Comparison of ENCODE assay signal across 1 cellular context in genomic region chr20:20017001-20017851, GRCh38.
TF ChIP-seq lines count a peak whose summit lies in the region.

Gene NAA20 (plus strand): TSS chr20:20017362. CDS start chr20:20017397, 35 bp downstream.

TF ChIP-seq in HepG2, 621 proteins besides CTCF, POLR2A, EP300 and RAD21 (continued from another document and continues in another):
- TF ChIP-seq, protein P1, sequence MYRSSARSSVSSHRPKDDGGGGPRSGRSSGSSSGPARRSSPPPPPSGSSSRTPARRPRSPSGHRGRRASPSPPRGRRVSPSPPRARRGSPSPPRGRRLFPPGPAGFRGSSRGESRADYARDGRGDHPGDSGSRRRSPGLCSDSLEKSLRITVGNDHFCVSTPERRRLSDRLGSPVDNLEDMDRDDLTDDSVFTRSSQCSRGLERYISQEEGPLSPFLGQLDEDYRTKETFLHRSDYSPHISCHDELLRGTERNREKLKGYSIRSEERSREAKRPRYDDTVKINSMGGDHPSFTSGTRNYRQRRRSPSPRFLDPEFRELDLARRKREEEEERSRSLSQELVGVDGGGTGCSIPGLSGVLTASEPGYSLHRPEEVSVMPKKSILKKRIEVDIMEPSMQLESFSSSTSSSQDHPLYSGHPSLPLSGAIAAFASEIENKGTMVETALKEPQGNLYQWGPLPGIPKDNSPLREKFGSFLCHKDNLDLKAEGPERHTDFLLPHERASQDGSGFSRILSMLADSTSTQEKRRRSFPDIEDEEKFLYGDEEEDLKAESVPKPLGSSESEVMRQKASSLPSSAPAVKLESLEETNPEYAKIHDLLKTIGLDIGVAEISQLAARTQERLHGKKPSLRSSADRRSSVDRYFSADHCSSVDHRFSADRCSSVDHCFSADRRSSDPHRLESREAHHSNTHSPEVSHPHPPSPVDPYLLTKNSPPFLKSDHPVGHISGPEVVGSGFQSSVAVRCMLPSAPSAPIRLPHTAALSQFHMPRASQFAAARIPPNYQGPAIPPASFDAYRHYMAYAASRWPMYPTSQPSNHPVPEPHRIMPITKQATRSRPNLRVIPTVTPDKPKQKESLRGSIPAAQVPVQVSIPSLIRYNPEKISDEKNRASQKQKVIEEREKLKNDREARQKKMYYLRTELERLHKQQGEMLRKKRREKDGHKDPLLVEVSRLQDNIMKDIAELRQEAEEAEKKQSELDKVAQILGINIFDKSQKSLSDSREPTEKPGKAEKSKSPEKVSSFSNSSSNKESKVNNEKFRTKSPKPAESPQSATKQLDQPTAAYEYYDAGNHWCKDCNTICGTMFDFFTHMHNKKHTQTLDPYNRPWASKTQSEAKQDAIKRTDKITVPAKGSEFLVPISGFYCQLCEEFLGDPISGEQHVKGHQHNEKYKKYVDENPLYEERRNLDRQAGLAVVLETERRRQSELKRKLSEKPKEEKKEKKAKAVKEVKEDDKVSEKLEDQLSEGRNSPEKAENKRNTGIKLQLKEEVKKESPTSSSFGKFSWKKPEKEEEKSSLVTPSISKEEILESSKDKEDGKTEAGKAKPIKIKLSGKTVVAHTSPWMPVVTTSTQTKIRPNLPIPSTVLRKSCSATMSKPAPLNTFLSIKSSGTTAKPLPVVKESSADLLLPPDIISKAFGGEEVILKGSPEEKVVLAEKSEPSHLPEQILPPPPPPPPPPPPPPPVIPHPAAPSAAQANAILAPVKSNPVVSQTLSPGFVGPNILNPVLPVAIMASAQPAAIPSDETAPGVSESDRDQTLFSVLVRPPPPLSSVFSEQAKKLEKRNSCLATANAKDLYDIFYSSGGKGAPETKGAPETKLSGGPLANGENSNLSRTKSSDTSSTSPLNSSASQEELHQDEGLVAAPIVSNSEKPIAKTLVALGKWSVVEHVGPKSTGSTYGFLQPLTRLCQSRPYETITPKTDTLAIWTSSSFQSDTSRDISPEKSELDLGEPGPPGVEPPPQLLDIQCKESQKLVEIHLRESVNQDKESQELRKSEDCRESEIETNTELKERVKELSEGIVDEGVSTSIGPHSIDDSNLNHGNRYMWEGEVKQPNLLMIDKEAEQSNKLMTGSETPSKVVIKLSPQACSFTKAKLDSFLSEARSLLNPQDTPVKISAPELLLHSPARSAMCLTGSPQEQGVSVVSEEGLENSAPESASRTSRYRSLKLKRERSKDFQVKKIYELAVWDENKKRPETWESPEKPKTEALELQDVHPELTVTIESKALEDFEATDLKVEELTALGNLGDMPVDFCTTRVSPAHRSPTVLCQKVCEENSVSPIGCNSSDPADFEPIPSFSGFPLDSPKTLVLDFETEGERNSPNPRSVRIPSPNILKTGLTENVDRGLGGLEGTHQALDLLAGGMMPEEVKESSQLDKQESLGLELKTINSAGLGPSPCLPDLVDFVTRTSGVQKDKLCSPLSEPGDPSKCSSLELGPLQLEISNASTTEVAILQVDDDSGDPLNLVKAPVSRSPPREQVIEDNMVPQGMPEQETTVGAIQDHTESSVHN (CRISPR knock-in tag; IDR thresholded peaks at IDR 0.05), result peak; percentile 78; the same call in 1 of the 2 replicates
- TF ChIP-seq ZNF180 (CRISPR knock-in tag; IDR thresholded peaks at IDR 0.05; ENCODE audit: borderline replicate concordance, low read depth) (no peak), EHMT2 (IDR thresholded peaks at IDR 0.05; ENCODE audit: borderline replicate concordance, low read depth, low read length) (no peak), KAT7 (CRISPR knock-in tag; IDR thresholded peaks at IDR 0.05; ENCODE audit: borderline replicate concordance) (peak; percentile 99; the same call in 1 of the 2 replicates), NFE2L1 (CRISPR knock-in tag; IDR thresholded peaks at IDR 0.05; ENCODE audit: borderline replicate concordance) (no peak), CREB1 (IDR thresholded peaks at IDR 0.05) (peak; percentile 64), CREB1 (CRISPR knock-in tag; IDR thresholded peaks at IDR 0.05) (no peak), ZNF24 (IDR thresholded peaks at IDR 0.05) (no peak), YEATS4 (CRISPR knock-in tag; IDR thresholded peaks at IDR 0.05; ENCODE audit: borderline replicate concordance) (peak; percentile 99), SP4 (CRISPR knock-in tag; IDR thresholded peaks at IDR 0.05) (0 out of 2 replicates have a peak, but pooled peaks have one; percentile 75), ZBTB38 (CRISPR knock-in tag; IDR thresholded peaks at IDR 0.05) (peak; percentile 93; the same call in 1 of the 2 replicates), POLR2G (IDR thresholded peaks at IDR 0.05; ENCODE audit: low read depth, low read length) (peak; percentile 93), ZSCAN21 (CRISPR knock-in tag; IDR thresholded peaks at IDR 0.05; ENCODE audit: borderline replicate concordance) (peak; percentile 99), IKZF4 (CRISPR knock-in tag; IDR thresholded peaks at IDR 0.05; ENCODE audit: borderline replicate concordance, low read depth, not compliant biosample characterization) (peak; percentile 83), ZNF766 (CRISPR knock-in tag; IDR thresholded peaks at IDR 0.05; ENCODE audit: borderline replicate concordance) (peak; percentile 82; the same call in 1 of the 2 replicates), FOXM1 (CRISPR knock-in tag; IDR thresholded peaks at IDR 0.05) (no peak; the same call in 1 of the 2 replicates), ZNF781 (CRISPR knock-in tag; IDR thresholded peaks at IDR 0.05; ENCODE audit: borderline replicate concordance, not compliant biosample characterization) (peak; percentile 78), KDM6A (CRISPR knock-in tag; IDR thresholded peaks at IDR 0.05; ENCODE audit: low read depth) (no peak; the same call in 1 of the 2 replicates), DMTF1 (CRISPR knock-in tag; IDR thresholded peaks at IDR 0.05) (no peak; the same call in 1 of the 2 replicates), ZSCAN22 (CRISPR knock-in tag; IDR thresholded peaks at IDR 0.05) (peak; percentile 87), SIX4 (CRISPR knock-in tag; IDR thresholded peaks at IDR 0.05) (peak; percentile 62; the same call in 1 of the 2 replicates), PAX8 (CRISPR knock-in tag; IDR thresholded peaks at IDR 0.05; ENCODE audit: borderline replicate concordance) (peak; percentile 97; the same call in 1 of the 2 replicates), SMARCC2 (IDR thresholded peaks at IDR 0.05) (no peak), BRCA1 (CRISPR knock-in tag; IDR thresholded peaks at IDR 0.05) (peak; percentile 58; the same call in 1 of the 2 replicates), ZNF274 (CRISPR knock-in tag; IDR thresholded peaks at IDR 0.05) (peak; percentile 94), KLF15 (CRISPR knock-in tag; IDR thresholded peaks at IDR 0.05; ENCODE audit: borderline replicate concordance) (no peak; the same call in 1 of the 2 replicates), ZNF558 (CRISPR knock-in tag; IDR thresholded peaks at IDR 0.05; ENCODE audit: borderline replicate concordance) (peak; percentile 97; the same call in 1 of the 2 replicates), ZNF552 (CRISPR knock-in tag; IDR thresholded peaks at IDR 0.05; ENCODE audit: borderline replicate concordance) (peak; percentile 99), MATR3 (CRISPR knock-in tag; IDR thresholded peaks at IDR 0.05) (no peak), SOX5 (CRISPR knock-in tag; IDR thresholded peaks at IDR 0.05; ENCODE audit: borderline replicate concordance) (peak; percentile 78), RARA (CRISPR knock-in tag; IDR thresholded peaks at IDR 0.05) (peak; percentile 74), TCF7 (IDR thresholded peaks at IDR 0.05; ENCODE audit: low read depth) (no peak), ZNF207 (IDR thresholded peaks at IDR 0.05; ENCODE audit: borderline replicate concordance) (no peak)
- TF ChIP-seq, protein P2, sequence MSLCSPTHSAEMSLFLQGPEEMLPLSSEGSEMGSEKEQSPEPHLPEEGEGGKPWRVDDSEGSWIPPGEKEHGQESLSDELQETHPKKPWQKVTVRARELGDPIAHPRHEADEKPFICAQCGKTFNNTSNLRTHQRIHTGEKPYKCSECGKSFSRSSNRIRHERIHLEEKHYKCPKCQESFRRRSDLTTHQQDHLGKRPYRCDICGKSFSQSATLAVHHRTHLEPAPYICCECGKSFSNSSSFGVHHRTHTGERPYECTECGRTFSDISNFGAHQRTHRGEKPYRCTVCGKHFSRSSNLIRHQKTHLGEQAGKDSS (CRISPR knock-in tag; IDR thresholded peaks at IDR 0.05; ENCODE audit: borderline replicate concordance, low read depth), result no peak; the same call in 1 of the 2 replicates
- TF ChIP-seq, protein P3, sequence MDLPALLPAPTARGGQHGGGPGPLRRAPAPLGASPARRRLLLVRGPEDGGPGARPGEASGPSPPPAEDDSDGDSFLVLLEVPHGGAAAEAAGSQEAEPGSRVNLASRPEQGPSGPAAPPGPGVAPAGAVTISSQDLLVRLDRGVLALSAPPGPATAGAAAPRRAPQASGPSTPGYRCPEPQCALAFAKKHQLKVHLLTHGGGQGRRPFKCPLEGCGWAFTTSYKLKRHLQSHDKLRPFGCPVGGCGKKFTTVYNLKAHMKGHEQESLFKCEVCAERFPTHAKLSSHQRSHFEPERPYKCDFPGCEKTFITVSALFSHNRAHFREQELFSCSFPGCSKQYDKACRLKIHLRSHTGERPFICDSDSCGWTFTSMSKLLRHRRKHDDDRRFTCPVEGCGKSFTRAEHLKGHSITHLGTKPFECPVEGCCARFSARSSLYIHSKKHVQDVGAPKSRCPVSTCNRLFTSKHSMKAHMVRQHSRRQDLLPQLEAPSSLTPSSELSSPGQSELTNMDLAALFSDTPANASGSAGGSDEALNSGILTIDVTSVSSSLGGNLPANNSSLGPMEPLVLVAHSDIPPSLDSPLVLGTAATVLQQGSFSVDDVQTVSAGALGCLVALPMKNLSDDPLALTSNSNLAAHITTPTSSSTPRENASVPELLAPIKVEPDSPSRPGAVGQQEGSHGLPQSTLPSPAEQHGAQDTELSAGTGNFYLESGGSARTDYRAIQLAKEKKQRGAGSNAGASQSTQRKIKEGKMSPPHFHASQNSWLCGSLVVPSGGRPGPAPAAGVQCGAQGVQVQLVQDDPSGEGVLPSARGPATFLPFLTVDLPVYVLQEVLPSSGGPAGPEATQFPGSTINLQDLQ (CRISPR knock-in tag; IDR thresholded peaks at IDR 0.05), result 0 out of 2 replicates have a peak, but pooled peaks have one; percentile 70
- TF ChIP-seq, protein P4, sequence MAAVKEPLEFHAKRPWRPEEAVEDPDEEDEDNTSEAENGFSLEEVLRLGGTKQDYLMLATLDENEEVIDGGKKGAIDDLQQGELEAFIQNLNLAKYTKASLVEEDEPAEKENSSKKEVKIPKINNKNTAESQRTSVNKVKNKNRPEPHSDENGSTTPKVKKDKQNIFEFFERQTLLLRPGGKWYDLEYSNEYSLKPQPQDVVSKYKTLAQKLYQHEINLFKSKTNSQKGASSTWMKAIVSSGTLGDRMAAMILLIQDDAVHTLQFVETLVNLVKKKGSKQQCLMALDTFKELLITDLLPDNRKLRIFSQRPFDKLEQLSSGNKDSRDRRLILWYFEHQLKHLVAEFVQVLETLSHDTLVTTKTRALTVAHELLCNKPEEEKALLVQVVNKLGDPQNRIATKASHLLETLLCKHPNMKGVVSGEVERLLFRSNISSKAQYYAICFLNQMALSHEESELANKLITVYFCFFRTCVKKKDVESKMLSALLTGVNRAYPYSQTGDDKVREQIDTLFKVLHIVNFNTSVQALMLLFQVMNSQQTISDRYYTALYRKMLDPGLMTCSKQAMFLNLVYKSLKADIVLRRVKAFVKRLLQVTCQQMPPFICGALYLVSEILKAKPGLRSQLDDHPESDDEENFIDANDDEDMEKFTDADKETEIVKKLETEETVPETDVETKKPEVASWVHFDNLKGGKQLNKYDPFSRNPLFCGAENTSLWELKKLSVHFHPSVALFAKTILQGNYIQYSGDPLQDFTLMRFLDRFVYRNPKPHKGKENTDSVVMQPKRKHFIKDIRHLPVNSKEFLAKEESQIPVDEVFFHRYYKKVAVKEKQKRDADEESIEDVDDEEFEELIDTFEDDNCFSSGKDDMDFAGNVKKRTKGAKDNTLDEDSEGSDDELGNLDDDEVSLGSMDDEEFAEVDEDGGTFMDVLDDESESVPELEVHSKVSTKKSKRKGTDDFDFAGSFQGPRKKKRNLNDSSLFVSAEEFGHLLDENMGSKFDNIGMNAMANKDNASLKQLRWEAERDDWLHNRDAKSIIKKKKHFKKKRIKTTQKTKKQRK (IDR thresholded peaks at IDR 0.05; ENCODE audit: low read length), result no peak
- TF ChIP-seq, protein P5, sequence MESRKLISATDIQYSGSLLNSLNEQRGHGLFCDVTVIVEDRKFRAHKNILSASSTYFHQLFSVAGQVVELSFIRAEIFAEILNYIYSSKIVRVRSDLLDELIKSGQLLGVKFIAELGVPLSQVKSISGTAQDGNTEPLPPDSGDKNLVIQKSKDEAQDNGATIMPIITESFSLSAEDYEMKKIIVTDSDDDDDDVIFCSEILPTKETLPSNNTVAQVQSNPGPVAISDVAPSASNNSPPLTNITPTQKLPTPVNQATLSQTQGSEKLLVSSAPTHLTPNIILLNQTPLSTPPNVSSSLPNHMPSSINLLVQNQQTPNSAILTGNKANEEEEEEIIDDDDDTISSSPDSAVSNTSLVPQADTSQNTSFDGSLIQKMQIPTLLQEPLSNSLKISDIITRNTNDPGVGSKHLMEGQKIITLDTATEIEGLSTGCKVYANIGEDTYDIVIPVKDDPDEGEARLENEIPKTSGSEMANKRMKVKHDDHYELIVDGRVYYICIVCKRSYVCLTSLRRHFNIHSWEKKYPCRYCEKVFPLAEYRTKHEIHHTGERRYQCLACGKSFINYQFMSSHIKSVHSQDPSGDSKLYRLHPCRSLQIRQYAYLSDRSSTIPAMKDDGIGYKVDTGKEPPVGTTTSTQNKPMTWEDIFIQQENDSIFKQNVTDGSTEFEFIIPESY (CRISPR knock-in tag; IDR thresholded peaks at IDR 0.05), result peak; percentile 53; the same call in 1 of the 2 replicates
- TF ChIP-seq, protein P6, sequence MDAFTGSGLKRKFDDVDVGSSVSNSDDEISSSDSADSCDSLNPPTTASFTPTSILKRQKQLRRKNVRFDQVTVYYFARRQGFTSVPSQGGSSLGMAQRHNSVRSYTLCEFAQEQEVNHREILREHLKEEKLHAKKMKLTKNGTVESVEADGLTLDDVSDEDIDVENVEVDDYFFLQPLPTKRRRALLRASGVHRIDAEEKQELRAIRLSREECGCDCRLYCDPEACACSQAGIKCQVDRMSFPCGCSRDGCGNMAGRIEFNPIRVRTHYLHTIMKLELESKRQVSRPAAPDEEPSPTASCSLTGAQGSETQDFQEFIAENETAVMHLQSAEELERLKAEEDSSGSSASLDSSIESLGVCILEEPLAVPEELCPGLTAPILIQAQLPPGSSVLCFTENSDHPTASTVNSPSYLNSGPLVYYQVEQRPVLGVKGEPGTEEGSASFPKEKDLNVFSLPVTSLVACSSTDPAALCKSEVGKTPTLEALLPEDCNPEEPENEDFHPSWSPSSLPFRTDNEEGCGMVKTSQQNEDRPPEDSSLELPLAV (CRISPR knock-in tag; conservative IDR thresholded peaks at IDR 0.05; ENCODE audit: low read depth), result peak; percentile 96
